Comparison of ENCODE assay signal across 8 cellular contexts in genomic region chr19:10315335-10316214, GRCh38. TPM values are rescaled to one million over a fixed set of nuclear protein-coding genes. Genes with fewer than 3 reads are reported as not detected.
A peak's percentile ranks its signal among the peaks of the same experiment; 100 is the strongest.
DNase-seq lines count a peak whose midpoint lies in the region; ATAC-seq and TF ChIP-seq lines count a peak whose summit lies in the region.

TSS of gene FDX2 (minus strand) at chr19:10316015. CDS start at chr19:10315996, 19 bp downstream.

- peak within 1 kb of the TSS; percentile 70 for H3K27ac Mint-ChIP-seq in activated CD4-positive, alpha-beta memory T cell treated with anti-CD3 and anti-CD28 coated beads, Interleukin-2, amount 10 ng/mL, durations not matched to agents 7 days and 5 days

- H3K36me3 ChIP-seq in lower lobe of right lung = peaks cover 41% of the 10 kb centered on the region

- intact Hi-C loops in lower lobe of right lung (cut with DNase I) = no loop called here

- ATAC-seq in GM18498 (IDR thresholded peaks at IDR 0.05; ENCODE audit: unreplicated experiment) (peak; percentile 63), HG03558 (IDR thresholded peaks at IDR 0.05; ENCODE audit: extremely low read depth, unreplicated experiment) (peak; percentile 74), lower lobe of right lung (peak; percentile 90 to 96), HG02884 (IDR thresholded peaks at IDR 0.05; ENCODE audit: unreplicated experiment) (no peak)

- POLR2A ChIA-PET in activated CD4-positive, alpha-beta memory T cell treated with anti-CD3 and anti-CD28 coated beads, Interleukin-2, amount 10 ng/mL, durations not matched to agents 7 days and 5 days (lab: Charles Lee) = interaction anchor here (0.5 to 1.5 kb wide), 6 partner anchors 10 to 45 kb away, joined by 3 to 4 read pairs (median 3); partner anchors contain the start of genes ICAM1 and ICAM4

- H3K4me3 Mint-ChIP-seq in activated CD4-positive, alpha-beta memory T cell treated with anti-CD3 and anti-CD28 coated beads, Interleukin-2, amount 10 ng/mL, durations not matched to agents 7 days and 5 days = peak within 1 kb of the TSS; percentile 83

- no peaks in the 10 kb centered on the region for H3K27me3 Mint-ChIP-seq in activated CD4-positive, alpha-beta memory T cell treated with anti-CD3 and anti-CD28 coated beads, Interleukin-2, amount 10 ng/mL, durations not matched to agents 7 days and 5 days

- no peaks in the 10 kb centered on the region for H3K9me3 Mint-ChIP-seq in activated CD4-positive, alpha-beta memory T cell treated with anti-CD3 and anti-CD28 coated beads, Interleukin-2, amount 10 ng/mL, durations not matched to agents 7 days and 5 days

- H3K4me1 ChIP-seq in lower lobe of right lung = peaks cover 16% of the 10 kb centered on the region

- H3K9me3 ChIP-seq in lower lobe of right lung = no peaks in the 10 kb centered on the region

- peaks cover 18% of the 10 kb centered on the region for H3K4me1 Mint-ChIP-seq in activated CD4-positive, alpha-beta memory T cell treated with anti-CD3 and anti-CD28 coated beads, Interleukin-2, amount 10 ng/mL, durations not matched to agents 7 days and 5 days

- H3K27ac ChIP-seq in lower lobe of right lung = peak within 1 kb of the TSS; percentile 57

- TF ChIP-seq CTCF in lower lobe of right lung (IDR thresholded peaks at IDR 0.05) = no peak

- H3K27me3 ChIP-seq in lower lobe of right lung (ENCODE audit: low read depth) = no peaks in the 10 kb centered on the region

- peaks cover 26% of the 10 kb centered on the region for H3K36me3 Mint-ChIP-seq in activated CD4-positive, alpha-beta memory T cell treated with anti-CD3 and anti-CD28 coated beads, Interleukin-2, amount 10 ng/mL, durations not matched to agents 7 days and 5 days (ENCODE audit: low read depth)

- H3K4me3 ChIP-seq in lower lobe of right lung = peak within 1 kb of the TSS; percentile 96

- DNase-seq in NCI-H82 (lab: John Stamatoyannopoulos, UW) (peak; percentile 90), ecto neural progenitor cell (ENCODE audit: low spot score) (peak; percentile 93), lower lobe of right lung (peak; percentile 92)
- peak; percentile 89 for DNase-seq in activated CD4-positive, alpha-beta memory T cell treated with anti-CD3 and anti-CD28 coated beads, Interleukin-2, amount 10 ng/mL, durations not matched to agents 7 days and 5 days
- peak; percentile 90 to 92 for DNase-seq in stimulated activated CD4-positive, alpha-beta T cell treated with anti-CD3 and anti-CD28 coated beads, Interleukin-4, amount 100 ng/mL, for 48 hours (ENCODE audit: low read depth in 2 of 2)

- CTCF ChIA-PET in activated CD4-positive, alpha-beta memory T cell treated with anti-CD3 and anti-CD28 coated beads, Interleukin-2, amount 10 ng/mL, durations not matched to agents 7 days and 5 days (lab: Charles Lee) = interaction anchor here (1.2 to 1.8 kb wide), 3 partner anchors 45 to 73 kb away, joined by 3 to 5 read pairs (median 5); partner anchors contain the start of gene ICAM1

RNA-seq across cellular contexts. Expression of gene FDX2, which starts in this region (rescaled TPM):
- 1 to 10 TPM; 3.5 to 3.7 TPM for total RNA-seq in activated CD4-positive, alpha-beta memory T cell treated with anti-CD3 and anti-CD28 coated beads, Interleukin-2, amount 10 ng/mL, durations not matched to agents 7 days and 5 days
- total RNA-seq in lower lobe of right lung = 16.8 TPM
